Comparison of ENCODE assay signal across 16 cellular contexts in genomic region chr2:230919681-230920080, GRCh38. TPM values are rescaled to one million over a fixed set of nuclear protein-coding genes. Genes with fewer than 3 reads are reported as not detected.
DNase-seq lines count a peak whose midpoint lies in the region; ATAC-seq and TF ChIP-seq lines count a peak whose summit lies in the region.
"Had no signal": no experiment of that assay in that cellular context is flagged by ENCODE, and none has a peak within 500 bp of the region (broad histone marks: within the 10 kb centered on the region; RNA-seq: fewer than 3 reads in every experiment).

No MANE protein-coding gene starts in this region.

- H3K27ac Mint-ChIP-seq in activated CD8-positive, alpha-beta memory T cell treated with anti-CD3 and anti-CD28 coated beads, Interleukin-2, amount 10 ng/mL, durations not matched to agents 7 days and 5 days = peak overlapping the region; percentile 96
- H3K27ac Mint-ChIP-seq in activated CD8-positive, alpha-beta T cell treated with anti-CD3 and anti-CD28 coated beads for 36 hours = peak overlapping the region; percentile 76
- peak overlapping the region in 2 of 10 donors; percentile 74 to 84 for H3K27ac Mint-ChIP-seq in naive thymus-derived CD8-positive, alpha-beta T cell

- H3K9me3 Mint-ChIP-seq in activated CD8-positive, alpha-beta memory T cell treated with anti-CD3 and anti-CD28 coated beads, Interleukin-2, amount 10 ng/mL, durations not matched to agents 7 days and 5 days (ENCODE audit: low read depth) = no peaks in the 10 kb centered on the region
- H3K9me3 Mint-ChIP-seq in activated CD8-positive, alpha-beta T cell treated with anti-CD3 and anti-CD28 coated beads for 36 hours = no peaks in the 10 kb centered on the region
- H3K9me3 Mint-ChIP-seq in naive thymus-derived CD8-positive, alpha-beta T cell = no peaks in the 10 kb centered on the region

- DNase-seq in activated CD8-positive, alpha-beta memory T cell treated with anti-CD3 and anti-CD28 coated beads, Interleukin-2, amount 10 ng/mL, durations not matched to agents 7 days and 5 days = no peak
- no peak for DNase-seq in activated CD8-positive, alpha-beta memory T cell treated with anti-CD3 and anti-CD28 coated beads, Interleukin-2, amount 50 U/mL, for 48 hours
- DNase-seq in GM06990 (ENCODE audit: extremely low read depth, insufficient read length) (no peak), NCI-H1930 (lab: John Stamatoyannopoulos, UW) (no peak)
- DNase-seq in activated CD8-positive, alpha-beta T cell treated with anti-CD3 and anti-CD28 coated beads for 36 hours = no peak
- no peak for DNase-seq in naive thymus-derived CD8-positive, alpha-beta T cell
- no peak for DNase-seq in NK-92 treated with Interleukin-12 subunit alpha and Interleukin-12 subunit beta, amount 100 ng/mL, for 24 hours (lab: John Stamatoyannopoulos, UW)
- DNase-seq: COR-L47, GM23248, NCI-H1092, NCI-H187, NCI-H446, PC-3 had no signal

- H3K27me3 ChIP-seq in GM06990 (replicated peaks; ENCODE audit: control insufficient read depth, insufficient read depth, low read length) = no peaks in the 10 kb centered on the region

- H3K36me3 Mint-ChIP-seq in activated CD8-positive, alpha-beta memory T cell treated with anti-CD3 and anti-CD28 coated beads, Interleukin-2, amount 10 ng/mL, durations not matched to agents 7 days and 5 days = peaks cover 8% of the 10 kb centered on the region
- peaks cover 8% of the 10 kb centered on the region for H3K36me3 Mint-ChIP-seq in activated CD8-positive, alpha-beta T cell treated with anti-CD3 and anti-CD28 coated beads for 36 hours (ENCODE audit: low read depth)
- peaks cover 0 to under 1% (median 0%) of the 10 kb centered on the region in 3 donors for H3K36me3 Mint-ChIP-seq in naive thymus-derived CD8-positive, alpha-beta T cell

- CTCF ChIA-PET in activated CD8-positive, alpha-beta memory T cell treated with anti-CD3 and anti-CD28 coated beads, Interleukin-2, amount 10 ng/mL, durations not matched to agents 7 days and 5 days (lab: Charles Lee) = interaction anchor here (0.9 to 8.8 kb wide), 2 partner anchors 18 to 65 kb away, joined by 6 to 190 read pairs; no protein-coding TSS in a partner anchor
- CTCF ChIA-PET in activated CD8-positive, alpha-beta T cell treated with anti-CD3 and anti-CD28 coated beads for 36 hours (lab: Charles Lee) = interaction anchor here (0.9 to 5.2 kb wide), 8 partner anchors 12 to 71 kb away, joined by 3 to 22 read pairs (median 6); no protein-coding TSS in a partner anchor

- TF ChIP-seq CTCF in GM06990 (IDR thresholded peaks at IDR 0.05; ENCODE audit: insufficient read depth, low read length, poor library complexity, severe bottlenecking) = no peak
- TF ChIP-seq CTCF in activated CD8-positive, alpha-beta T cell treated with anti-CD3 and anti-CD28 coated beads for 36 hours (IDR thresholded peaks at IDR 0.05) = no peak

- H3K4me3 Mint-ChIP-seq in activated CD8-positive, alpha-beta memory T cell treated with anti-CD3 and anti-CD28 coated beads, Interleukin-2, amount 10 ng/mL, durations not matched to agents 7 days and 5 days = peak overlapping the region; percentile 83
- peak overlapping the region; percentile 51 for H3K4me3 Mint-ChIP-seq in activated CD8-positive, alpha-beta T cell treated with anti-CD3 and anti-CD28 coated beads for 36 hours
- peak overlapping the region in 6 of 10 donors; percentile 18 to 82 (median 36) for H3K4me3 Mint-ChIP-seq in naive thymus-derived CD8-positive, alpha-beta T cell

- no peaks in the 10 kb centered on the region; the same call in 1 of the 2 replicates for H3K36me3 ChIP-seq in GM06990 (ENCODE audit: control insufficient read depth, insufficient read depth, low read length)

- H3K4me1 Mint-ChIP-seq in activated CD8-positive, alpha-beta memory T cell treated with anti-CD3 and anti-CD28 coated beads, Interleukin-2, amount 10 ng/mL, durations not matched to agents 7 days and 5 days = peaks cover 64% of the 10 kb centered on the region
- H3K4me1 Mint-ChIP-seq in activated CD8-positive, alpha-beta T cell treated with anti-CD3 and anti-CD28 coated beads for 36 hours (ENCODE audit: low read depth) = peaks cover 88% of the 10 kb centered on the region
- peaks cover 16 to 62% (median 58%) of the 10 kb centered on the region in 4 donors for H3K4me1 Mint-ChIP-seq in naive thymus-derived CD8-positive, alpha-beta T cell

- peak overlapping the region; percentile 38 for H3K4me3 ChIP-seq in GM06990 (replicated peaks; ENCODE audit: low read depth, low read length)
- H3K4me3 ChIP-seq: A549, GM23248 had no signal

- H3K27me3 Mint-ChIP-seq in activated CD8-positive, alpha-beta memory T cell treated with anti-CD3 and anti-CD28 coated beads, Interleukin-2, amount 10 ng/mL, durations not matched to agents 7 days and 5 days = peaks cover 19% of the 10 kb centered on the region
- H3K27me3 Mint-ChIP-seq in activated CD8-positive, alpha-beta T cell treated with anti-CD3 and anti-CD28 coated beads for 36 hours = peaks cover 2% of the 10 kb centered on the region
- H3K27me3 Mint-ChIP-seq in naive thymus-derived CD8-positive, alpha-beta T cell = no peaks in the 10 kb centered on the region

- intact Hi-C loops in activated CD8-positive, alpha-beta T cell treated with anti-CD3 and anti-CD28 coated beads for 36 hours (cut with micrococcal nuclease) = no loop called here

- ATAC-seq in activated CD8-positive, alpha-beta memory T cell treated with anti-CD3 and anti-CD28 coated beads, Interleukin-2, amount 10 ng/mL, durations not matched to agents 7 days and 5 days = no peak
- ATAC-seq in activated CD8-positive, alpha-beta T cell treated with anti-CD3 and anti-CD28 coated beads for 36 hours = peak; percentile 12
- no peak for ATAC-seq in naive thymus-derived CD8-positive, alpha-beta T cell
- ATAC-seq in HG02610 (IDR thresholded peaks at IDR 0.05; ENCODE audit: unreplicated experiment) = no peak
- ATAC-seq: A549, PC-3, Right ventricle myocardium inferior had no signal

- POLR2A ChIA-PET in activated CD8-positive, alpha-beta T cell treated with anti-CD3 and anti-CD28 coated beads for 36 hours (lab: Charles Lee) = interaction anchor here (1.1 to 10.0 kb wide), 6 partner anchors 9 to 65 kb away, joined by 3 to 86 read pairs (median 5); no protein-coding TSS in a partner anchor
- POLR2A ChIA-PET in naive thymus-derived CD8-positive, alpha-beta T cell (lab: Charles Lee) = no interaction called here

RNA-seq across cellular contexts. Expression of gene GPR55, which starts 5.4 kb away (rescaled TPM):
- 10 to 100 TPM; 42.1 to 58.8 TPM for total RNA-seq in activated CD8-positive, alpha-beta memory T cell treated with anti-CD3 and anti-CD28 coated beads, Interleukin-2, amount 10 ng/mL, durations not matched to agents 7 days and 5 days
- 1 to 10 TPM; 5.0 to 5.3 TPM for total RNA-seq in activated CD8-positive, alpha-beta T cell treated with anti-CD3 and anti-CD28 coated beads for 36 hours
- total RNA-seq in naive thymus-derived CD8-positive, alpha-beta T cell = 10 to 100 TPM in 1 of 2 experiments, 1 to 10 TPM in 1; 8.9 to 10.4 TPM
- 1 to 10 TPM; 1.1 to 3.2 (median 3.1) TPM for polyA plus RNA-seq in naive thymus-derived CD8-positive, alpha-beta T cell
- total RNA-seq: GM23248, Right ventricle myocardium inferior had no signal
- polyA plus RNA-seq: A549 had no signal

RNA-seq across cellular contexts. Expression of gene ITM2C, which starts 54.9 kb away (rescaled TPM):
- 100 to 1,000 TPM in 1 of 2 experiments, 10 to 100 TPM in 1; 65.1 to 115 TPM for total RNA-seq in activated CD8-positive, alpha-beta memory T cell treated with anti-CD3 and anti-CD28 coated beads, Interleukin-2, amount 10 ng/mL, durations not matched to agents 7 days and 5 days
- 10 to 100 TPM; 43.2 to 43.4 TPM for total RNA-seq in activated CD8-positive, alpha-beta T cell treated with anti-CD3 and anti-CD28 coated beads for 36 hours
- 10 to 100 TPM; 30.9 to 38.7 TPM for total RNA-seq in naive thymus-derived CD8-positive, alpha-beta T cell
- 10 to 100 TPM; 35.4 to 56.7 (median 53.8) TPM for polyA plus RNA-seq in naive thymus-derived CD8-positive, alpha-beta T cell
